ENCODE assay signal across 8 cellular contexts in genomic region chr6:119350202-119351004, GRCh38.
DNase-seq lines count a peak whose midpoint lies in the region; ATAC-seq, FAIRE-seq and TF ChIP-seq lines count a peak whose summit lies in the region.

No MANE protein-coding gene starts in this region.

- no peak for TF ChIP-seq CTCF in RWPE2 (IDR thresholded peaks at IDR 0.05; ENCODE audit: poor library complexity, severe bottlenecking)

- H3K9ac ChIP-seq in BLaER1 treated with 17β-estradiol and CSF1 and Interleukin-3, amounts not matched to agents 10 nM and 100 nM: peak overlapping the region; percentile 80 to 96 (median 86)

- H4K20me1 ChIP-seq in BLaER1 treated with 17β-estradiol and CSF1 and Interleukin-3, amounts not matched to agents 10 nM and 100 nM: peaks cover 0 to 39% (median 24%) of the 10 kb centered on the region in 11 experiments; a peak in 14 of 22 replicates

- peaks cover 20 to 44% (median 36%) of the 10 kb centered on the region in 10 experiments for H3K4me1 ChIP-seq in BLaER1 treated with 17β-estradiol and CSF1 and Interleukin-3, amounts not matched to agents 10 nM and 100 nM
- no peaks in the 10 kb centered on the region for H3K4me1 ChIP-seq in RWPE2 (ENCODE audit: insufficient read depth, poor library complexity, severe bottlenecking)

- peaks cover 62 to 80% (median 71%) of the 10 kb centered on the region in 11 experiments for H3K27me3 ChIP-seq in BLaER1 treated with 17β-estradiol and CSF1 and Interleukin-3, amounts not matched to agents 10 nM and 100 nM
- peaks cover 54% of the 10 kb centered on the region for H3K27me3 ChIP-seq in RWPE2 (ENCODE audit: insufficient read depth, poor library complexity, severe bottlenecking)

- no peaks in the 10 kb centered on the region for H3K36me3 ChIP-seq in BLaER1 treated with 17β-estradiol and CSF1 and Interleukin-3, amounts not matched to agents 10 nM and 100 nM
- no peaks in the 10 kb centered on the region for H3K36me3 ChIP-seq in RWPE2 (ENCODE audit: low read depth)

- ATAC-seq in GM19324 (IDR thresholded peaks at IDR 0.05; ENCODE audit: low FRiP score, unreplicated experiment) (peak; percentile 6), HG03342 (IDR thresholded peaks at IDR 0.05; ENCODE audit: unreplicated experiment) (peak; percentile 13), RWPE2 (ENCODE audit: low read depth) (peak; percentile 17; the same call in 2 of the 3 replicates)

- H3K27ac ChIP-seq in BLaER1 treated with 17β-estradiol and CSF1 and Interleukin-3, amounts not matched to agents 10 nM and 100 nM: peak overlapping the region; percentile 74 to 93 (median 80)
- H3K27ac ChIP-seq in RWPE2 (ENCODE audit: poor library complexity, severe bottlenecking): no peak overlapping the region

- H3K4me2 ChIP-seq in BLaER1 treated with 17β-estradiol and CSF1 and Interleukin-3, amounts not matched to agents 10 nM and 100 nM: peak overlapping the region; percentile 93 to 100 (median 99)

- DNase-seq in RWPE2 (ENCODE audit: low spot score) (no peak), brain pericyte (ENCODE audit: low read depth, low spot score) (peak; percentile 25), NCI-H1436 (lab: John Stamatoyannopoulos, UW) (no peak)
- DNase-seq in stimulated activated CD4-positive, alpha-beta T cell treated with anti-CD3 and anti-CD28 coated beads, Interleukin-2, amount 100 ng/mL, for 24 hours: peak; percentile 47 to 61

- FAIRE-seq in islet of Langerhans (lab: Jason Lieb, UNC): peak; percentile 56

- H3K9me3 ChIP-seq in BLaER1 treated with 17β-estradiol and CSF1 and Interleukin-3, amounts not matched to agents 10 nM and 100 nM (replicated peaks in 1 of 11): no peaks in the 10 kb centered on the region
- H3K9me3 ChIP-seq in RWPE2 (ENCODE audit: severe bottlenecking): no peaks in the 10 kb centered on the region

- peak overlapping the region; percentile 74 to 85 (median 82) for H3K4me3 ChIP-seq in BLaER1 treated with 17β-estradiol and CSF1 and Interleukin-3, amounts not matched to agents 10 nM and 100 nM
- H3K4me3 ChIP-seq in RWPE2 (ENCODE audit: severe bottlenecking): peak overlapping the region; percentile 44

Comparison
In these comparisons a context has a peak if more than half of its experiments do, and no peak if none do; other contexts are left out.
1. DNase-seq: peak in brain pericyte (single experiment) and stimulated activated CD4-positive, alpha-beta T cell treated with anti-CD3 and anti-CD28 coated beads, Interleukin-2, amount 100 ng/mL, for 24 hours (2 of 2); none in RWPE2 (single experiment) and NCI-H1436 (single experiment).
2. Peak in every context shown above with its lines, with median percentiles within 50 percentile points of each other: ATAC-seq.